Comparison of ENCODE assay signal across 15 cellular contexts in genomic region chr4:185255868-185256267, GRCh38. TPM values are rescaled to one million over a fixed set of nuclear protein-coding genes. Genes with fewer than 3 reads are reported as not detected.
DNase-seq lines count a peak whose midpoint lies in the region; ATAC-seq and FAIRE-seq lines count a peak whose summit lies in the region.
"Had no signal": no experiment of that assay in that cellular context is flagged by ENCODE, and none has a peak within 500 bp of the region (broad histone marks: within the 10 kb centered on the region; RNA-seq: fewer than 3 reads in every experiment).

No MANE protein-coding gene starts in this region.

- DNase-seq in activated CD8-positive, alpha-beta T cell treated with anti-CD3 and anti-CD28 coated beads, Interleukin-2, amount 10 ng/mL, durations not matched to agents 7 days and 5 days = no peak
- no peak for DNase-seq in DMS114 treated with DMSO at 0.1 percent for 48 hours (lab: John Stamatoyannopoulos, UW; ENCODE audit: unreplicated experiment)
- DNase-seq in head of caudate nucleus = no peak
- DNase-seq in AML-193 (lab: John Stamatoyannopoulos, UW) = no peak
- no peak for DNase-seq in RCC 7860 (ENCODE audit: low spot score)
- DNase-seq: activated CD4-positive, alpha-beta T cell treated with anti-CD3 and anti-CD28 coated beads for 1 hour; cerebellar nuclear complex; KG1; NCI-H1436; NCI-H510A; stomach had no signal

- H3K36me3 Mint-ChIP-seq in activated CD8-positive, alpha-beta T cell treated with anti-CD3 and anti-CD28 coated beads, Interleukin-2, amount 10 ng/mL, durations not matched to agents 7 days and 5 days (ENCODE audit: low read depth) = peaks cover 10% of the 10 kb centered on the region

- H3K27ac Mint-ChIP-seq in activated CD8-positive, alpha-beta T cell treated with anti-CD3 and anti-CD28 coated beads, Interleukin-2, amount 10 ng/mL, durations not matched to agents 7 days and 5 days = peak overlapping the region; percentile 81

- no peak overlapping the region for H3K27ac ChIP-seq in ACC112 (ENCODE audit: low read depth, low read length)

- H2AFZ ChIP-seq in ACC112 (ENCODE audit: low read length, unreplicated experiment) = no peak overlapping the region

- POLR2A ChIA-PET in activated CD8-positive, alpha-beta T cell treated with anti-CD3 and anti-CD28 coated beads, Interleukin-2, amount 10 ng/mL, durations not matched to agents 7 days and 5 days (lab: Charles Lee) = no interaction called here

- CTCF ChIA-PET in activated CD8-positive, alpha-beta T cell treated with anti-CD3 and anti-CD28 coated beads, Interleukin-2, amount 10 ng/mL, durations not matched to agents 7 days and 5 days (lab: Charles Lee) = no interaction called here

- no peaks in the 10 kb centered on the region for H3K27me3 Mint-ChIP-seq in activated CD8-positive, alpha-beta T cell treated with anti-CD3 and anti-CD28 coated beads, Interleukin-2, amount 10 ng/mL, durations not matched to agents 7 days and 5 days (ENCODE audit: low read depth)

- no peaks in the 10 kb centered on the region for H3K9me3 Mint-ChIP-seq in activated CD8-positive, alpha-beta T cell treated with anti-CD3 and anti-CD28 coated beads, Interleukin-2, amount 10 ng/mL, durations not matched to agents 7 days and 5 days (ENCODE audit: insufficient read depth)

- peaks cover 46% of the 10 kb centered on the region for H3K4me1 Mint-ChIP-seq in activated CD8-positive, alpha-beta T cell treated with anti-CD3 and anti-CD28 coated beads, Interleukin-2, amount 10 ng/mL, durations not matched to agents 7 days and 5 days (ENCODE audit: low read depth)

- H3K4me3 ChIP-seq in ACC112 (ENCODE audit: low read depth, low read length) = peak overlapping the region; percentile 4; the same call in 1 of the 2 replicates
- H3K4me3 ChIP-seq: skin epidermis, stomach had no signal

- H3K4me1 ChIP-seq in ACC112 (ENCODE audit: control insufficient read depth, insufficient read depth, low read length, unreplicated experiment) = peaks cover 43% of the 10 kb centered on the region

- ATAC-seq in GM18502 (IDR thresholded peaks at IDR 0.05; ENCODE audit: poor library complexity, unreplicated experiment) (peak; percentile 37), HG03135 (IDR thresholded peaks at IDR 0.05; ENCODE audit: unreplicated experiment) (peak; percentile 45)
- peak; percentile 79 for ATAC-seq in activated CD8-positive, alpha-beta T cell treated with anti-CD3 and anti-CD28 coated beads, Interleukin-2, amount 10 ng/mL, durations not matched to agents 7 days and 5 days

- FAIRE-seq in RCC 7860 (lab: Jason Lieb, UNC) = no peak

- peak overlapping the region; percentile 62 for H3K4me3 Mint-ChIP-seq in activated CD8-positive, alpha-beta T cell treated with anti-CD3 and anti-CD28 coated beads, Interleukin-2, amount 10 ng/mL, durations not matched to agents 7 days and 5 days

- no peaks in the 10 kb centered on the region; the same call in none of the 2 replicates for H3K36me3 ChIP-seq in ACC112 (ENCODE audit: insufficient read depth, low read length)
- H3K36me3 ChIP-seq: stomach had no signal

- intact Hi-C loops in head of caudate nucleus (cut with DNase I) = no loop called here

- no peaks in the 10 kb centered on the region for H3K79me2 ChIP-seq in ACC112 (ENCODE audit: control insufficient read depth, insufficient read depth, low read length, unreplicated experiment)

- no peaks in the 10 kb centered on the region for H3K27me3 ChIP-seq in ACC112 (ENCODE audit: insufficient read depth, low read length)
- H3K27me3 ChIP-seq: stomach had no signal

RNA-seq across cellular contexts. Expression of gene SNX25, which starts 46.5 kb away (rescaled TPM):
- 10 to 100 TPM; 16.6 to 16.7 TPM for total RNA-seq in activated CD8-positive, alpha-beta T cell treated with anti-CD3 and anti-CD28 coated beads, Interleukin-2, amount 10 ng/mL, durations not matched to agents 7 days and 5 days

RNA-seq across cellular contexts. Expression of gene CFAP97, which starts 52.1 kb away (rescaled TPM):
- total RNA-seq in activated CD8-positive, alpha-beta T cell treated with anti-CD3 and anti-CD28 coated beads, Interleukin-2, amount 10 ng/mL, durations not matched to agents 7 days and 5 days = 10 to 100 TPM; 29.1 to 30.0 TPM
